ENCODE assay signal across 9 cellular contexts in the genomic region with DNA sequence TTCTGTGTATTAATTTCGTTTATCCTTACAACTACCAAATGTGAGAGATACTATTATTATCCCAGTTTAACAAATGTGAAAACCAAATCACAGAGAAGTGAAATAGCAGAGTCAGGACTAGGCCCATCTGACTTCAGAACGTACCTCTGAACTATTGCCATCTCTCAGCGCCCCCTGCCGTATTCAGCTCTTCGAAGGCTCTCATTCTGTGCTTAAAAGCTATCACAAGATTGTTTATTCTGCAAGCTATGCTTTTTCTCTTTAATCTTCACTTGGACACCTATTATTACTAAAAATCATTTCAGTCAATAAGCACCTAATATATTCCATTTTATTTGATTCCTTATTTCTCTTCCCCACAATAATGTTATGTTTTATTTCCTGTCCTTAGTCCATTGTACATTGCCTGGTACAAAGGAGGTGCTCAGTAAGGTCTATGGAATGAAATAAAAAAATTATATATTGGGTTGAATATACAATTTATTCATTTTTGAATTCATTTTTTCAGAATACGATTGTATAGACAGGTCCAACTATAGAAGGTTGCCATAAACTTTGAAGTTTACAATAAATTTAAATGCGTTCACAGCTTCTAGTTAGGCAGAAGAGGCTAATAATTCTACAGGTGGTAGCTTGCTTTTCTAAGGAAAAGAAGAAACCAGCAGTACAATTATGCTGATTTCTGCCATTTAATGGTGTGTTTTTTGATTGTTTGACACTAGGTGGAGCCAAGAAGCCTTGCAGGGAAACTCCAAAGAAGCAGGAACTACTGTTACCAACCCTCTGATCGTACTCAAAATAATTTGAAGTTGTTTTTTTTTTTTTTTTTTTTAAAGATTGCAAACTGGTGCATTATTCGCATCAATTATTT.
DNase-seq lines count a peak whose midpoint lies in the region; ATAC-seq, FAIRE-seq and TF ChIP-seq lines count a peak whose summit lies in the region.
"Had no signal": no experiment of that assay in that cellular context is flagged by ENCODE, and none has a peak within 500 bp of the region (broad histone marks: within the 10 kb centered on the region; RNA-seq: fewer than 3 reads in every experiment).

No MANE protein-coding gene starts in this region.

- H3K27ac Mint-ChIP-seq in type B pancreatic cell: no peak overlapping the region

- POLR2A ChIA-PET in A549 (lab: Yijun Ruan, JAX): interaction anchor here (0.7 to 1.3 kb wide), 3 partner anchors 97 to 431 kb away, joined by 3 to 9 read pairs (median 6); no protein-coding TSS in a partner anchor

- 23% methylated on average over 9 of the region's 9 CpGs for WGBS in A549 (ENCODE audit: missing lambda C conversion rate)

- no peak overlapping the region for H3K4me3 Mint-ChIP-seq in type B pancreatic cell

- no peak for TF ChIP-seq EP300 in A549 (IDR thresholded peaks at IDR 0.05)

- H3K9me3 Mint-ChIP-seq in type B pancreatic cell: peaks cover 4% of the 10 kb centered on the region

- FAIRE-seq in A549 (lab: Jason Lieb, UNC): peak; percentile 7
- FAIRE-seq: frontal cortex had no signal

- H3K4me1 Mint-ChIP-seq in type B pancreatic cell (ENCODE audit: unreplicated experiment): no peaks in the 10 kb centered on the region

- CTCF ChIA-PET in A549 (lab: Yijun Ruan, JAX): interaction anchor here (0.6 to 16.9 kb wide), 45 partner anchors 9 to 927 kb away, joined by 3 to 345 read pairs (median 5); no protein-coding TSS in a partner anchor

- TF ChIP-seq POLR2A in A549 (IDR thresholded peaks at IDR 0.05; ENCODE audit: low read length): no peak

- in situ Hi-C loops in G401 (cut with HindIII; ENCODE audit: low sequenced_read_pairs) (no loop called here), astrocyte of the spinal cord (cut with HindIII; ENCODE audit: low sequenced_read_pairs) (loop anchor here (25.0 kb wide), 1 partner anchor 432 kb away; the partner anchor contains the start of gene MTAP)

- peaks cover under 1% of the 10 kb centered on the region; the same call in 1 of the 3 replicates for H3K9me3 ChIP-seq in A549

- H3K27me3 Mint-ChIP-seq in type B pancreatic cell: peaks cover 13% of the 10 kb centered on the region

- TF ChIP-seq CTCF in A549 (IDR thresholded peaks at IDR 0.05): peak; percentile 54
- TF ChIP-seq CTCF in astrocyte of the spinal cord (IDR thresholded peaks at IDR 0.05; ENCODE audit: low read depth, low read length): peak; percentile 70
- TF ChIP-seq CTCF in type B pancreatic cell (conservative IDR thresholded peaks at IDR 0.05): peak; percentile 69

- H3K4me2 ChIP-seq in A549: peak overlapping the region; percentile 29; the same call in 2 of the 3 replicates

- intact Hi-C loops in left colon (cut with DNase I, micrococcal nuclease): loop anchor here in 1 of 2 donors (10.0 kb wide), 1 partner anchor 210 kb away; no protein-coding TSS in a partner anchor

- ATAC-seq in A549 (peak; percentile 86 to 96), HG02938 (IDR thresholded peaks at IDR 0.05; ENCODE audit: unreplicated experiment) (peak; percentile 36), left colon (peak; percentile 69)

- H3K27ac ChIP-seq in A549: peak overlapping the region; percentile 28 to 64; a peak in 5 of 6 replicates

- peak; percentile 66 to 69 for TF ChIP-seq RAD21 in A549 (conservative IDR thresholded peaks at IDR 0.05 in 1 of 2, IDR thresholded peaks at IDR 0.05 in 1 of 2)

- H3K4me3 ChIP-seq in A549 (no peak overlapping the region), astrocyte of the spinal cord (ENCODE audit: low read depth, low read length) (no peak overlapping the region)

- DNase-seq in A549 (ENCODE audit: low read depth in 1 of 2, low spot score in 1 of 2) (peak; percentile 18 to 71), G401 (ENCODE audit: low spot score) (peak; percentile 17), NCI-H526 treated with DMSO at 0.1 percent for 48 hours (lab: John Stamatoyannopoulos, UW) (peak; percentile 58), astrocyte of the spinal cord (ENCODE audit: low read depth, low spot score) (peak; percentile 72), left colon (peak in 1 of 2 donors; percentile 58), type B pancreatic cell (ENCODE audit: extremely low spot score, unreplicated experiment) (no peak), 8988T (no peak)

- no peaks in the 10 kb centered on the region for H3K36me3 Mint-ChIP-seq in type B pancreatic cell

- peaks cover 34% of the 10 kb centered on the region for H3K4me1 ChIP-seq in A549

TF ChIP-seq in A549, 52 proteins besides CTCF, POLR2A, EP300 and RAD21:
- TF ChIP-seq SMC3 (IDR thresholded peaks at IDR 0.05) (peak; percentile 74), FOXS1 (CRISPR knock-in tag; IDR thresholded peaks at IDR 0.05) (no peak), HOXB13 (CRISPR knock-in tag; IDR thresholded peaks at IDR 0.05; ENCODE audit: low read depth) (no peak), MAFK (IDR thresholded peaks at IDR 0.05; ENCODE audit: partially characterized antibody) (peak; percentile 80), NFE2L2 (conservative IDR thresholded peaks at IDR 0.05; ENCODE audit: low read length) (no peak)
- TF ChIP-seq, protein P1, sequence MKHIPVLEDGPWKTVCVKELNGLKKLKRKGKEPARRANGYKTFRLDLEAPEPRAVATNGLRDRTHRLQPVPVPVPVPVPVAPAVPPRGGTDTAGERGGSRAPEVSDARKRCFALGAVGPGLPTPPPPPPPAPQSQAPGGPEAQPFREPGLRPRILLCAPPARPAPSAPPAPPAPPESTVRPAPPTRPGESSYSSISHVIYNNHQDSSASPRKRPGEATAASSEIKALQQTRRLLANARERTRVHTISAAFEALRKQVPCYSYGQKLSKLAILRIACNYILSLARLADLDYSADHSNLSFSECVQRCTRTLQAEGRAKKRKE (CRISPR knock-in tag; IDR thresholded peaks at IDR 0.05; ENCODE audit: low read depth): no peak

Comparison
In these comparisons a context has a peak if more than half of its experiments do, and no peak if none do; other contexts are left out.
1. ATAC-seq: peak in every context shown above with its lines; median percentile 91 in A549; 69 in left colon; 36 in HG02938.
2. DNase-seq: peak in A549 (2 of 2), G401 (single experiment), NCI-H526 treated with DMSO at 0.1 percent for 48 hours (single experiment) and astrocyte of the spinal cord (single experiment); none in type B pancreatic cell (single experiment) and 8988T (single experiment).
3. Peak in every context shown above with its lines, with median percentiles within 50 percentile points of each other: CTCF ChIP-seq.